In genomic region chr9:122904466-122904822, GRCh38 we compare ENCODE assay signal across 8 cellular contexts. TPM values are rescaled to one million over a fixed set of nuclear protein-coding genes. Genes with fewer than 3 reads are reported as not detected.
DNase-seq lines count a peak whose midpoint lies in the region; ATAC-seq and TF ChIP-seq lines count a peak whose summit lies in the region.

No MANE protein-coding gene starts in this region.

- no peaks in the 10 kb centered on the region for H3K9me2 ChIP-seq in SU-DHL-6 (replicated peaks; ENCODE audit: insufficient read depth, low read length)

- H3K36me3 ChIP-seq in SU-DHL-6 (ENCODE audit: low read length) = peaks cover under 1% of the 10 kb centered on the region; the same call in 1 of the 2 replicates
- peaks cover 12% of the 10 kb centered on the region for H3K36me3 ChIP-seq in lower lobe of right lung

- TF ChIP-seq CTCF in SU-DHL-6 (IDR thresholded peaks at IDR 0.05; ENCODE audit: insufficient read depth, low read length, poor library complexity, severe bottlenecking) (no peak), lower lobe of right lung (IDR thresholded peaks at IDR 0.05) (no peak)

- H3K27me3 Mint-ChIP-seq in stimulated activated naive CD8-positive, alpha-beta T cell treated with anti-CD3 and anti-CD28 coated beads, Interleukin-15, Interleukin-2, amounts not matched to agents 100 ng/mL and 50 ng/mL, for 24 hours = no peaks in the 10 kb centered on the region

- peaks cover 56% of the 10 kb centered on the region for H3K79me2 ChIP-seq in SU-DHL-6 (ENCODE audit: insufficient read depth, low read length)

- no peak overlapping the region for H2AFZ ChIP-seq in SU-DHL-6 (ENCODE audit: low read depth, low read length, severe bottlenecking)

- DNase-seq in DMS79 (lab: John Stamatoyannopoulos, UW) = peak; percentile 41
- peak; percentile 71 for DNase-seq in dermis blood vessel endothelial cell
- peak; percentile 55 for DNase-seq in lower lobe of right lung
- DNase-seq in NCI-H446 (lab: John Stamatoyannopoulos, UW) = no peak

- H3K9ac ChIP-seq in SU-DHL-6 (ENCODE audit: low read length) = peak overlapping the region; percentile 93

- ATAC-seq in GM19467 (IDR thresholded peaks at IDR 0.05; ENCODE audit: unreplicated experiment) (peak; percentile 15), HG03520 (IDR thresholded peaks at IDR 0.05; ENCODE audit: unreplicated experiment) (peak; percentile 7), lower lobe of right lung (peak; percentile 59 to 65)

- H3K4me1 ChIP-seq in lower lobe of right lung = peaks cover 48% of the 10 kb centered on the region

- H3K4me1 Mint-ChIP-seq in stimulated activated naive CD8-positive, alpha-beta T cell treated with anti-CD3 and anti-CD28 coated beads, Interleukin-15, Interleukin-2, amounts not matched to agents 100 ng/mL and 50 ng/mL, for 24 hours (ENCODE audit: low read depth) = peaks cover 45% of the 10 kb centered on the region

- peak overlapping the region; percentile 98 for H3K4me2 ChIP-seq in SU-DHL-6 (ENCODE audit: low read depth, low read length, poor library complexity, severe bottlenecking)

- no peaks in the 10 kb centered on the region for H3K9me3 Mint-ChIP-seq in stimulated activated naive CD8-positive, alpha-beta T cell treated with anti-CD3 and anti-CD28 coated beads, Interleukin-15, Interleukin-2, amounts not matched to agents 100 ng/mL and 50 ng/mL, for 24 hours

- H3K4me3 Mint-ChIP-seq in stimulated activated naive CD8-positive, alpha-beta T cell treated with anti-CD3 and anti-CD28 coated beads, Interleukin-15, Interleukin-2, amounts not matched to agents 100 ng/mL and 50 ng/mL, for 24 hours = peak overlapping the region; percentile 94

- H4K20me1 ChIP-seq in SU-DHL-6 (ENCODE audit: low read depth, low read length) = no peaks in the 10 kb centered on the region

- H3K36me3 Mint-ChIP-seq in stimulated activated naive CD8-positive, alpha-beta T cell treated with anti-CD3 and anti-CD28 coated beads, Interleukin-15, Interleukin-2, amounts not matched to agents 100 ng/mL and 50 ng/mL, for 24 hours (ENCODE audit: low read depth) = peaks cover 17% of the 10 kb centered on the region

- H3K27ac ChIP-seq in SU-DHL-6 (ENCODE audit: low read depth, low read length) = peak overlapping the region; percentile 82
- H3K27ac ChIP-seq in lower lobe of right lung = peak overlapping the region; percentile 95

- intact Hi-C loops in lower lobe of right lung (cut with DNase I) = no loop called here

- H3K4me3 ChIP-seq in SU-DHL-6 (ENCODE audit: insufficient read depth, low read length, poor library complexity, severe bottlenecking) (peak overlapping the region; percentile 77), lower lobe of right lung (peak overlapping the region; percentile 93)

- H3K27me3 ChIP-seq in SU-DHL-6 (ENCODE audit: low read length) = no peaks in the 10 kb centered on the region
- no peaks in the 10 kb centered on the region for H3K27me3 ChIP-seq in lower lobe of right lung (ENCODE audit: low read depth)

- peaks cover 59% of the 10 kb centered on the region for H3F3A ChIP-seq in SU-DHL-6 (ENCODE audit: insufficient read depth)

- H3K9me3 ChIP-seq in SU-DHL-6 (ENCODE audit: insufficient read depth, low read length) (no peaks in the 10 kb centered on the region), lower lobe of right lung (no peaks in the 10 kb centered on the region)

- peak overlapping the region; percentile 93 for H3K27ac Mint-ChIP-seq in stimulated activated naive CD8-positive, alpha-beta T cell treated with anti-CD3 and anti-CD28 coated beads, Interleukin-15, Interleukin-2, amounts not matched to agents 100 ng/mL and 50 ng/mL, for 24 hours

RNA-seq across cellular contexts. Expression of gene RC3H2, which starts 0.7 kb away (rescaled TPM):
- total RNA-seq in dermis blood vessel endothelial cell (88.0 and 114 TPM in 2 replicates), lower lobe of right lung (44.2 TPM)

RNA-seq across cellular contexts. Expression of gene ZBTB6, which starts 8.7 kb away (rescaled TPM):
- total RNA-seq in dermis blood vessel endothelial cell (14.5 and 14.6 TPM in 2 replicates), lower lobe of right lung (8.9 TPM)

RNA-seq across cellular contexts. Expression of gene ZBTB26, which starts 26.9 kb away (rescaled TPM):
- 4.4 and 5.7 TPM in 2 replicates for total RNA-seq in dermis blood vessel endothelial cell
- total RNA-seq in lower lobe of right lung = 7.2 TPM

RNA-seq across cellular contexts. Expression of gene RABGAP1, which starts 36.4 kb away (rescaled TPM):
- total RNA-seq in dermis blood vessel endothelial cell = 55.8 and 62.4 TPM in 2 replicates
- 62.0 TPM for total RNA-seq in lower lobe of right lung

Comparison
In these comparisons a context has a peak if more than half of its experiments do, and no peak if none do; other contexts are left out.
1. DNase-seq: peak in DMS79 (single experiment), dermis blood vessel endothelial cell (single experiment) and lower lobe of right lung (single experiment); none in NCI-H446 (0 of 2).
2. ATAC-seq: peak in every context shown above with its lines; median percentile 62 in lower lobe of right lung; 15 in GM19467; 7 in HG03520.